Comparison of ENCODE assay signal across 1 cellular context in the genomic region with DNA sequence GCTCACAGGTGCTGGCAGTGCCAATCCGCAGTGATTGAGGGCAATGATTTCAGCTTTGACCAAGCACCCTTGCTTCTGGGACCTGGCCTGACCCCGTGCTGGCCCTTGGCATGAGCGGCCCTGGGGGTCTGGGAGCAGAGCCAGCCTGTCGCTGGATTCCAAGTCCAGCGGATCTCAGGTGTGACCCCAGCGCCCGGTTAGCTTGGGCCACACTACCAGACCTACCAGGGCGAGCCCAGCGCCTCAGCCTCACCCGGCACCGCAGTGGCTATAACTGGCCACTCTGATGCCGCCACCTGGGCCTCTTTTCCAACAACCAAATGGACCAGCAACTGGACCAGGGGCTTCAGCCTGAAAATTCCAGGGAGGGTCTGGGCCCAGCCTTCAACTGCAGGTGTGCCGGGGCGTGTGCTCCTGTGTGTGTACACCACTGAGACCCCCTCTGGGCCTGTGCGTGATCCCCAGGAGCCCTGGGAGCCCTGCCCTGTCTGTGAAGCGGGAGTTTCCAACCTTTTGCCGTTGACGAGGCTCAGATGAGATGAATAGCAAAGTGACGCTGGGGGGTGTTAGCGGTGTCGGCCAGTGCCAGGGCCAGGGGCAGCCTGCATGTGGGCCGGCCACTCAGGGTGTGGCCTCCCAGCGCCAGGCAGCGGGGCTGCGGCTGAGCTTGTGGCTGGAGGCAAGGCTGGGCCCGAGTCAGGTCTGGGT.
A peak's percentile ranks its signal among the peaks of the same experiment; 100 is the strongest.
TF ChIP-seq lines count a peak whose summit lies in the region.

No MANE protein-coding gene starts in this region.

TF ChIP-seq in HepG2, 621 proteins besides CTCF, POLR2A, EP300 and RAD21 (continued from another document and continues in another):
- TF ChIP-seq, protein P1, sequence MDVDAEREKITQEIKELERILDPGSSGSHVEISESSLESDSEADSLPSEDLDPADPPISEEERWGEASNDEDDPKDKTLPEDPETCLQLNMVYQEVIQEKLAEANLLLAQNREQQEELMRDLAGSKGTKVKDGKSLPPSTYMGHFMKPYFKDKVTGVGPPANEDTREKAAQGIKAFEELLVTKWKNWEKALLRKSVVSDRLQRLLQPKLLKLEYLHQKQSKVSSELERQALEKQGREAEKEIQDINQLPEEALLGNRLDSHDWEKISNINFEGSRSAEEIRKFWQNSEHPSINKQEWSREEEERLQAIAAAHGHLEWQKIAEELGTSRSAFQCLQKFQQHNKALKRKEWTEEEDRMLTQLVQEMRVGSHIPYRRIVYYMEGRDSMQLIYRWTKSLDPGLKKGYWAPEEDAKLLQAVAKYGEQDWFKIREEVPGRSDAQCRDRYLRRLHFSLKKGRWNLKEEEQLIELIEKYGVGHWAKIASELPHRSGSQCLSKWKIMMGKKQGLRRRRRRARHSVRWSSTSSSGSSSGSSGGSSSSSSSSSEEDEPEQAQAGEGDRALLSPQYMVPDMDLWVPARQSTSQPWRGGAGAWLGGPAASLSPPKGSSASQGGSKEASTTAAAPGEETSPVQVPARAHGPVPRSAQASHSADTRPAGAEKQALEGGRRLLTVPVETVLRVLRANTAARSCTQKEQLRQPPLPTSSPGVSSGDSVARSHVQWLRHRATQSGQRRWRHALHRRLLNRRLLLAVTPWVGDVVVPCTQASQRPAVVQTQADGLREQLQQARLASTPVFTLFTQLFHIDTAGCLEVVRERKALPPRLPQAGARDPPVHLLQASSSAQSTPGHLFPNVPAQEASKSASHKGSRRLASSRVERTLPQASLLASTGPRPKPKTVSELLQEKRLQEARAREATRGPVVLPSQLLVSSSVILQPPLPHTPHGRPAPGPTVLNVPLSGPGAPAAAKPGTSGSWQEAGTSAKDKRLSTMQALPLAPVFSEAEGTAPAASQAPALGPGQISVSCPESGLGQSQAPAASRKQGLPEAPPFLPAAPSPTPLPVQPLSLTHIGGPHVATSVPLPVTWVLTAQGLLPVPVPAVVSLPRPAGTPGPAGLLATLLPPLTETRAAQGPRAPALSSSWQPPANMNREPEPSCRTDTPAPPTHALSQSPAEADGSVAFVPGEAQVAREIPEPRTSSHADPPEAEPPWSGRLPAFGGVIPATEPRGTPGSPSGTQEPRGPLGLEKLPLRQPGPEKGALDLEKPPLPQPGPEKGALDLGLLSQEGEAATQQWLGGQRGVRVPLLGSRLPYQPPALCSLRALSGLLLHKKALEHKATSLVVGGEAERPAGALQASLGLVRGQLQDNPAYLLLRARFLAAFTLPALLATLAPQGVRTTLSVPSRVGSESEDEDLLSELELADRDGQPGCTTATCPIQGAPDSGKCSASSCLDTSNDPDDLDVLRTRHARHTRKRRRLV (CRISPR knock-in tag; IDR thresholded peaks at IDR 0.05): no peak
- TF ChIP-seq, protein P2, sequence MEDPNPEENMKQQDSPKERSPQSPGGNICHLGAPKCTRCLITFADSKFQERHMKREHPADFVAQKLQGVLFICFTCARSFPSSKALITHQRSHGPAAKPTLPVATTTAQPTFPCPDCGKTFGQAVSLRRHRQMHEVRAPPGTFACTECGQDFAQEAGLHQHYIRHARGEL (CRISPR knock-in tag; IDR thresholded peaks at IDR 0.05): no peak
- no peak for TF ChIP-seq ZFP36L2 (CRISPR knock-in tag; IDR thresholded peaks at IDR 0.05)
- TF ChIP-seq, protein P3, sequence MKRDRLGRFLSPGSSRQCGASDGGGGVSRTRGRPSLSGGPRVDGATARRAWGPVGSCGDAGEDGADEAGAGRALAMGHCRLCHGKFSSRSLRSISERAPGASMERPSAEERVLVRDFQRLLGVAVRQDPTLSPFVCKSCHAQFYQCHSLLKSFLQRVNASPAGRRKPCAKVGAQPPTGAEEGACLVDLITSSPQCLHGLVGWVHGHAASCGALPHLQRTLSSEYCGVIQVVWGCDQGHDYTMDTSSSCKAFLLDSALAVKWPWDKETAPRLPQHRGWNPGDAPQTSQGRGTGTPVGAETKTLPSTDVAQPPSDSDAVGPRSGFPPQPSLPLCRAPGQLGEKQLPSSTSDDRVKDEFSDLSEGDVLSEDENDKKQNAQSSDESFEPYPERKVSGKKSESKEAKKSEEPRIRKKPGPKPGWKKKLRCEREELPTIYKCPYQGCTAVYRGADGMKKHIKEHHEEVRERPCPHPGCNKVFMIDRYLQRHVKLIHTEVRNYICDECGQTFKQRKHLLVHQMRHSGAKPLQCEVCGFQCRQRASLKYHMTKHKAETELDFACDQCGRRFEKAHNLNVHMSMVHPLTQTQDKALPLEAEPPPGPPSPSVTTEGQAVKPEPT (CRISPR knock-in tag; IDR thresholded peaks at IDR 0.05; ENCODE audit: low read depth): no peak; the same call in 1 of the 2 replicates
- no peak for TF ChIP-seq HOXA7 (CRISPR knock-in tag; IDR thresholded peaks at IDR 0.05)
- TF ChIP-seq ETV6 (CRISPR knock-in tag; conservative IDR thresholded peaks at IDR 0.05): no peak
- no peak for TF ChIP-seq ZNF180 (CRISPR knock-in tag; IDR thresholded peaks at IDR 0.05; ENCODE audit: borderline replicate concordance, low read depth)
- no peak for TF ChIP-seq SCMH1 (CRISPR knock-in tag; IDR thresholded peaks at IDR 0.05; ENCODE audit: borderline replicate concordance)
- TF ChIP-seq BORCS8-MEF2B (CRISPR knock-in tag; IDR thresholded peaks at IDR 0.05): peak; percentile 18; the same call in 1 of the 2 replicates
- 0 out of 2 replicates have a peak, but pooled peaks have one; percentile 13 for TF ChIP-seq ZNF225 (CRISPR knock-in tag; IDR thresholded peaks at IDR 0.05)
- TF ChIP-seq SRY (CRISPR knock-in tag; IDR thresholded peaks at IDR 0.05): no peak
- no peak for TF ChIP-seq SIN3B (IDR thresholded peaks at IDR 0.05; ENCODE audit: low read length)
- TF ChIP-seq, protein P4, sequence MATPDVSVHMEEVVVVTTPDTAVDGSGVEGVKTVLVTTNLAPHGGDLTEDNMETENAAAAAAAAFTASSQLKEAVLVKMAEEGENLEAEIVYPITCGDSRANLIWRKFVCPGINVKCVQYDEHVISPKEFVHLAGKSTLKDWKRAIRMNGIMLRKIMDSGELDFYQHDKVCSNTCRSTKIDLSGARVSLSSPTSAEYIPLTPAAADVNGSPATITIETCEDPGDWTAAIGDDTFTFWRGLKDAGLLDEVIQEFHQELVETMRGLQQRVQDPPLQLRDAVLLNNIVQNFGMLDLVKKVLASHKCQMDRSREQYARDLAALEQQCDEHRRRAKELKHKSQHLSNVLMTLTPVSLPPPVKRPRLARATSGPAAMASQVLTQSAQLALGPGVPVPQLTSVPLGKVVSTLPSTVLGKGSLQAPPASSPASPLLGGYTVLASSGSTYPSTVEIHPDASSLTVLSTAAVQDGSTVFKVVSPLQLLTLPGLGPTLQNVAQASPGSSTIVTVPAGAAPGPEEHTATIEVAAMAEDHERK (CRISPR knock-in tag; IDR thresholded peaks at IDR 0.05; ENCODE audit: low read depth): no peak
- TF ChIP-seq YEATS2 (CRISPR knock-in tag; IDR thresholded peaks at IDR 0.05; ENCODE audit: borderline replicate concordance): no peak
- no peak for TF ChIP-seq ZNF431 (CRISPR knock-in tag; IDR thresholded peaks at IDR 0.05; ENCODE audit: borderline replicate concordance, low read depth)
- TF ChIP-seq, protein P5, sequence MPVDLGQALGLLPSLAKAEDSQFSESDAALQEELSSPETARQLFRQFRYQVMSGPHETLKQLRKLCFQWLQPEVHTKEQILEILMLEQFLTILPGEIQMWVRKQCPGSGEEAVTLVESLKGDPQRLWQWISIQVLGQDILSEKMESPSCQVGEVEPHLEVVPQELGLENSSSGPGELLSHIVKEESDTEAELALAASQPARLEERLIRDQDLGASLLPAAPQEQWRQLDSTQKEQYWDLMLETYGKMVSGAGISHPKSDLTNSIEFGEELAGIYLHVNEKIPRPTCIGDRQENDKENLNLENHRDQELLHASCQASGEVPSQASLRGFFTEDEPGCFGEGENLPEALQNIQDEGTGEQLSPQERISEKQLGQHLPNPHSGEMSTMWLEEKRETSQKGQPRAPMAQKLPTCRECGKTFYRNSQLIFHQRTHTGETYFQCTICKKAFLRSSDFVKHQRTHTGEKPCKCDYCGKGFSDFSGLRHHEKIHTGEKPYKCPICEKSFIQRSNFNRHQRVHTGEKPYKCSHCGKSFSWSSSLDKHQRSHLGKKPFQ (CRISPR knock-in tag; IDR thresholded peaks at IDR 0.05; ENCODE audit: insufficient replicate concordance): peak; percentile 20
- peak; percentile 52; the same call in 1 of the 2 replicates for TF ChIP-seq SALL2 (CRISPR knock-in tag; IDR thresholded peaks at IDR 0.05)
- TF ChIP-seq, protein P6, sequence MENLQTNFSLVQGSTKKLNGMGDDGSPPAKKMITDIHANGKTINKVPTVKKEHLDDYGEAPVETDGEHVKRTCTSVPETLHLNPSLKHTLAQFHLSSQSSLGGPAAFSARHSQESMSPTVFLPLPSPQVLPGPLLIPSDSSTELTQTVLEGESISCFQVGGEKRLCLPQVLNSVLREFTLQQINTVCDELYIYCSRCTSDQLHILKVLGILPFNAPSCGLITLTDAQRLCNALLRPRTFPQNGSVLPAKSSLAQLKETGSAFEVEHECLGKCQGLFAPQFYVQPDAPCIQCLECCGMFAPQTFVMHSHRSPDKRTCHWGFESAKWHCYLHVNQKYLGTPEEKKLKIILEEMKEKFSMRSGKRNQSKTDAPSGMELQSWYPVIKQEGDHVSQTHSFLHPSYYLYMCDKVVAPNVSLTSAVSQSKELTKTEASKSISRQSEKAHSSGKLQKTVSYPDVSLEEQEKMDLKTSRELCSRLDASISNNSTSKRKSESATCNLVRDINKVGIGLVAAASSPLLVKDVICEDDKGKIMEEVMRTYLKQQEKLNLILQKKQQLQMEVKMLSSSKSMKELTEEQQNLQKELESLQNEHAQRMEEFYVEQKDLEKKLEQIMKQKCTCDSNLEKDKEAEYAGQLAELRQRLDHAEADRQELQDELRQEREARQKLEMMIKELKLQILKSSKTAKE (CRISPR knock-in tag; IDR thresholded peaks at IDR 0.05; ENCODE audit: borderline replicate concordance): no peak
- no peak for TF ChIP-seq PITX1 (CRISPR knock-in tag; IDR thresholded peaks at IDR 0.05)
- TF ChIP-seq WIZ (CRISPR knock-in tag; IDR thresholded peaks at IDR 0.05): no peak
- TF ChIP-seq TEAD3 (CRISPR knock-in tag; optimal IDR thresholded peaks at IDR 0.05; ENCODE audit: borderline replicate concordance): no peak
- TF ChIP-seq EZH2 (conservative IDR thresholded peaks at IDR 0.05; ENCODE audit: low read depth, low read length): no peak
- TF ChIP-seq NR3C1 (CRISPR knock-in tag; IDR thresholded peaks at IDR 0.05): no peak
- no peak for TF ChIP-seq TP53 (CRISPR knock-in tag; conservative IDR thresholded peaks at IDR 0.05)
- TF ChIP-seq CCAR2 (optimal IDR thresholded peaks at IDR 0.05; ENCODE audit: low read depth, low read length): no peak
- no peak for TF ChIP-seq SETDB1 (CRISPR knock-in tag; IDR thresholded peaks at IDR 0.05; ENCODE audit: borderline replicate concordance)
- TF ChIP-seq ZNF235 (CRISPR knock-in tag; IDR thresholded peaks at IDR 0.05; ENCODE audit: borderline replicate concordance): no peak
- no peak for TF ChIP-seq ZBTB7B (CRISPR knock-in tag; IDR thresholded peaks at IDR 0.05)
- TF ChIP-seq FIP1L1 (IDR thresholded peaks at IDR 0.05; ENCODE audit: borderline replicate concordance, insufficient read depth, low read depth, low read length): no peak
- no peak for TF ChIP-seq KMT2B (CRISPR knock-in tag; IDR thresholded peaks at IDR 0.05)
- TF ChIP-seq ATF7-NPFF (CRISPR knock-in tag; IDR thresholded peaks at IDR 0.05; ENCODE audit: low read depth): no peak
- TF ChIP-seq ZSCAN30 (CRISPR knock-in tag; IDR thresholded peaks at IDR 0.05): no peak
- no peak for TF ChIP-seq REL (CRISPR knock-in tag; conservative IDR thresholded peaks at IDR 0.05)
- no peak for TF ChIP-seq JARID2 (CRISPR knock-in tag; IDR thresholded peaks at IDR 0.05; ENCODE audit: insufficient replicate concordance)
- TF ChIP-seq, protein P7, sequence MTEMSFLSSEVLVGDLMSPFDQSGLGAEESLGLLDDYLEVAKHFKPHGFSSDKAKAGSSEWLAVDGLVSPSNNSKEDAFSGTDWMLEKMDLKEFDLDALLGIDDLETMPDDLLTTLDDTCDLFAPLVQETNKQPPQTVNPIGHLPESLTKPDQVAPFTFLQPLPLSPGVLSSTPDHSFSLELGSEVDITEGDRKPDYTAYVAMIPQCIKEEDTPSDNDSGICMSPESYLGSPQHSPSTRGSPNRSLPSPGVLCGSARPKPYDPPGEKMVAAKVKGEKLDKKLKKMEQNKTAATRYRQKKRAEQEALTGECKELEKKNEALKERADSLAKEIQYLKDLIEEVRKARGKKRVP (CRISPR knock-in tag; IDR thresholded peaks at IDR 0.05): no peak
- TF ChIP-seq TBP (CRISPR knock-in tag; IDR thresholded peaks at IDR 0.05): no peak
- peak; percentile 65; the same call in 1 of the 2 replicates for TF ChIP-seq SMAD9 (CRISPR knock-in tag; IDR thresholded peaks at IDR 0.05)
- no peak for TF ChIP-seq ZNF234 (CRISPR knock-in tag; conservative IDR thresholded peaks at IDR 0.05)
- no peak for TF ChIP-seq ZNF792 (CRISPR knock-in tag; IDR thresholded peaks at IDR 0.05)
- no peak for TF ChIP-seq NPAS2 (CRISPR knock-in tag; IDR thresholded peaks at IDR 0.05; ENCODE audit: borderline replicate concordance)
- TF ChIP-seq HIVEP1 (CRISPR knock-in tag; IDR thresholded peaks at IDR 0.05): no peak
- TF ChIP-seq, protein P8, sequence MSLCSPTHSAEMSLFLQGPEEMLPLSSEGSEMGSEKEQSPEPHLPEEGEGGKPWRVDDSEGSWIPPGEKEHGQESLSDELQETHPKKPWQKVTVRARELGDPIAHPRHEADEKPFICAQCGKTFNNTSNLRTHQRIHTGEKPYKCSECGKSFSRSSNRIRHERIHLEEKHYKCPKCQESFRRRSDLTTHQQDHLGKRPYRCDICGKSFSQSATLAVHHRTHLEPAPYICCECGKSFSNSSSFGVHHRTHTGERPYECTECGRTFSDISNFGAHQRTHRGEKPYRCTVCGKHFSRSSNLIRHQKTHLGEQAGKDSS (CRISPR knock-in tag; IDR thresholded peaks at IDR 0.05; ENCODE audit: borderline replicate concordance, low read depth): no peak
- no peak for TF ChIP-seq ZSCAN20 (CRISPR knock-in tag; IDR thresholded peaks at IDR 0.05; ENCODE audit: borderline replicate concordance)
- TF ChIP-seq SYNCRIP (IDR thresholded peaks at IDR 0.05; ENCODE audit: insufficient read depth, low read depth, low read length): no peak
- TF ChIP-seq, protein P9, sequence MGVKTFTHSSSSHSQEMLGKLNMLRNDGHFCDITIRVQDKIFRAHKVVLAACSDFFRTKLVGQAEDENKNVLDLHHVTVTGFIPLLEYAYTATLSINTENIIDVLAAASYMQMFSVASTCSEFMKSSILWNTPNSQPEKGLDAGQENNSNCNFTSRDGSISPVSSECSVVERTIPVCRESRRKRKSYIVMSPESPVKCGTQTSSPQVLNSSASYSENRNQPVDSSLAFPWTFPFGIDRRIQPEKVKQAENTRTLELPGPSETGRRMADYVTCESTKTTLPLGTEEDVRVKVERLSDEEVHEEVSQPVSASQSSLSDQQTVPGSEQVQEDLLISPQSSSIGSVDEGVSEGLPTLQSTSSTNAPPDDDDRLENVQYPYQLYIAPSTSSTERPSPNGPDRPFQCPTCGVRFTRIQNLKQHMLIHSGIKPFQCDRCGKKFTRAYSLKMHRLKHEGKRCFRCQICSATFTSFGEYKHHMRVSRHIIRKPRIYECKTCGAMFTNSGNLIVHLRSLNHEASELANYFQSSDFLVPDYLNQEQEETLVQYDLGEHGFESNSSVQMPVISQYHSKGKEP (CRISPR knock-in tag; IDR thresholded peaks at IDR 0.05): no peak
- TF ChIP-seq, protein P10, sequence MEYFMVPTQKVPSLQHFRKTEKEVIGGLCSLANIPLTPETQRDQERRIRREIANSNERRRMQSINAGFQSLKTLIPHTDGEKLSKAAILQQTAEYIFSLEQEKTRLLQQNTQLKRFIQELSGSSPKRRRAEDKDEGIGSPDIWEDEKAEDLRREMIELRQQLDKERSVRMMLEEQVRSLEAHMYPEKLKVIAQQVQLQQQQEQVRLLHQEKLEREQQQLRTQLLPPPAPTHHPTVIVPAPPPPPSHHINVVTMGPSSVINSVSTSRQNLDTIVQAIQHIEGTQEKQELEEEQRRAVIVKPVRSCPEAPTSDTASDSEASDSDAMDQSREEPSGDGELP (IDR thresholded peaks at IDR 0.05; ENCODE audit: borderline replicate concordance, low read depth): no peak
